25 cellular contexts compared by ENCODE assay signal in the genomic region with DNA sequence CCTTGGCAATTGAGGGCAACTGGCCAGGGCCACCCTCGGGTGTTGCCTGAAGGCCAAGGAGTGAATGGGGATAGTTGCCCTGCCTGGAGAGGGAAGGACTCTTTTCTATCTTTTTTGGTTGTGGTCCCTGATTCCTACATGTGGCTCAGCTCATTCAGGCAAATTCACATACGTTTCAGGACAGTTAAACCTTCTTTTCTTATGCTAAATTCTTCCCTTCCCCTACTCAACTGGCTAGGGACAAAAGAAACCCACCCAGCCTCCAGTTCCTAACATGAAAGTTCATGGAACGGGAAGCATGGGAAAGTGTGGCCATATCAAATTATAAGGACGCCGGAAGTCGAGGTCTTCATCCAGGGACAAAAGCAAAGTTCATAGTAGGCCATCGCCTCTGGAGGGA. TPM values are rescaled to one million over a fixed set of nuclear protein-coding genes. Genes with fewer than 3 reads are reported as not detected.
"Had no signal": no experiment of that assay in that cellular context is flagged by ENCODE, and none has a peak within 500 bp of the region (broad histone marks: within the 10 kb centered on the region; RNA-seq: fewer than 3 reads in every experiment).

No MANE protein-coding gene starts in this region.

- DNase-seq: cortex of kidney; dorsolateral prefrontal cortex; effector CD8-positive, alpha-beta T cell; heart left ventricle; hippocampal formation; left colon; left ventricle myocardium superior; mesenchymal stem cell; naive B cell; psoas muscle; retina; spleen; stimulated activated CD4-positive, alpha-beta T cell treated with anti-CD3 and anti-CD28 coated beads, Interleukin-15, amount 100 ng/mL, for 24 hours; stimulated activated CD4-positive, alpha-beta T cell treated with anti-CD3 and anti-CD28 coated beads, Interleukin-1b, Interleukin-23, amount 100 ng/mL, for 48 hours; stimulated activated CD4-positive, alpha-beta T cell treated with anti-CD3 and anti-CD28 coated beads, Interleukin-4, amount 100 ng/mL, for 24 hours; testis had no signal

- H3K4me3 Mint-ChIP-seq: naive B cell; nephron; stimulated activated memory B cell treated with anti-CD40 and anti-IgM and Interleukin-4, amounts not matched to agents 10 μg/mL and 1 μg/mL and 100 μg/mL, for 72 hours; stimulated activated naive CD8-positive, alpha-beta T cell treated with anti-CD3 and anti-CD28 coated beads, Interleukin-15, Interleukin-2, amounts not matched to agents 100 ng/mL and 50 ng/mL, for 24 hours had no signal

- H3K36me3 Mint-ChIP-seq: stimulated activated memory B cell treated with anti-CD40 and anti-IgM and Interleukin-4, amounts not matched to agents 10 μg/mL and 1 μg/mL and 100 μg/mL, for 72 hours had no signal

- H3K4me1 ChIP-seq: heart left ventricle, psoas muscle, spleen, testis, tibial nerve had no signal

- H3K4me3 ChIP-seq: dorsolateral prefrontal cortex, heart left ventricle, lung, psoas muscle, spleen, testis, tibial nerve had no signal

- H3K4me1 Mint-ChIP-seq: naive B cell; nephron; stimulated activated memory B cell treated with anti-CD40 and anti-IgM and Interleukin-4, amounts not matched to agents 10 μg/mL and 1 μg/mL and 100 μg/mL, for 72 hours had no signal

- H3K27ac ChIP-seq: dorsolateral prefrontal cortex, heart left ventricle, psoas muscle, spleen, testis, tibial nerve had no signal

- ATAC-seq: esophagus mucosa; heart left ventricle; left colon; left ventricle myocardium superior; psoas muscle; sciatic nerve; stimulated activated memory B cell treated with anti-CD40 and anti-IgM and Interleukin-4, amounts not matched to agents 10 μg/mL and 1 μg/mL and 100 μg/mL, for 72 hours had no signal

- H3K36me3 ChIP-seq: heart left ventricle, spleen, tibial nerve had no signal

- H3K27ac Mint-ChIP-seq: naive B cell; nephron; stimulated activated memory B cell treated with anti-CD40 and anti-IgM and Interleukin-4, amounts not matched to agents 10 μg/mL and 1 μg/mL and 100 μg/mL, for 72 hours; stimulated activated naive CD8-positive, alpha-beta T cell treated with anti-CD3 and anti-CD28 coated beads, Interleukin-15, Interleukin-2, amounts not matched to agents 100 ng/mL and 50 ng/mL, for 24 hours had no signal

- H3K9me3 ChIP-seq: psoas muscle, testis had no signal

- H3K27me3 ChIP-seq: dorsolateral prefrontal cortex, heart left ventricle, testis, tibial nerve had no signal

RNA-seq across cellular contexts. Expression of a gene that starts 26.3 kb away (rescaled TPM):
- total RNA-seq: fibroblast of lung, kidney epithelial cell had no signal
- polyA plus RNA-seq: fibroblast of lung had no signal
